1 cellular context compared by ENCODE assay signal in genomic region chr2:241357531-241357930, GRCh38.
TF ChIP-seq lines count a peak whose summit lies in the region.

No MANE protein-coding gene starts in this region.

TF ChIP-seq in HCT116, 20 proteins besides CTCF, POLR2A, EP300 and RAD21 (continued from another document):
- TF ChIP-seq ZBTB33 (IDR thresholded peaks at IDR 0.05; ENCODE audit: extremely low read depth, insufficient replicate concordance, low read length) (no peak), FOSL1 (IDR thresholded peaks at IDR 0.05; ENCODE audit: low read depth) (no peak), MAX (IDR thresholded peaks at IDR 0.05) (no peak)
